ENCODE assay signal across 1 cellular context in the genomic region with DNA sequence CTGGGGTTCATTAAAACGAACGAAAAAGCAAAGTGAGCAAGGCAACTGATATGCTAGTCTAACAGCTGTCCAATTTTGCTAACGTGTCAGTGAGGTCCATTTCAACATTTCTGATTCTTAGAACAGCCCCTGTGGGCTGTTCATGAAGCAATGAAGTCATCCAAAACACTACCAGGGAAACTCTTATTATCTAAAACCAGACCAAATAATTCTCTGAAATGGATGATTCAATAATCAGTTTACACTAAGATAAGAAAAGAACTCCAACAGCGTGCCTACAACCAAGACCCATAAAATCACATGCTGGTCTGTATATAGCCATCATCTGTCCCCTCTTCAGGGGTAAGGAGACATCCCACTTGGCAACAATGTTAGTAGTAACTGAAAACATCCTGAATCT.
TF ChIP-seq lines count a peak whose summit lies in the region.

No MANE protein-coding gene starts in this region.

TF ChIP-seq in HepG2, 621 proteins besides CTCF, POLR2A, EP300 and RAD21:
- peak; percentile 57 for TF ChIP-seq RBM22 (optimal IDR thresholded peaks at IDR 0.05; ENCODE audit: low read length)
- TF ChIP-seq, protein P1, sequence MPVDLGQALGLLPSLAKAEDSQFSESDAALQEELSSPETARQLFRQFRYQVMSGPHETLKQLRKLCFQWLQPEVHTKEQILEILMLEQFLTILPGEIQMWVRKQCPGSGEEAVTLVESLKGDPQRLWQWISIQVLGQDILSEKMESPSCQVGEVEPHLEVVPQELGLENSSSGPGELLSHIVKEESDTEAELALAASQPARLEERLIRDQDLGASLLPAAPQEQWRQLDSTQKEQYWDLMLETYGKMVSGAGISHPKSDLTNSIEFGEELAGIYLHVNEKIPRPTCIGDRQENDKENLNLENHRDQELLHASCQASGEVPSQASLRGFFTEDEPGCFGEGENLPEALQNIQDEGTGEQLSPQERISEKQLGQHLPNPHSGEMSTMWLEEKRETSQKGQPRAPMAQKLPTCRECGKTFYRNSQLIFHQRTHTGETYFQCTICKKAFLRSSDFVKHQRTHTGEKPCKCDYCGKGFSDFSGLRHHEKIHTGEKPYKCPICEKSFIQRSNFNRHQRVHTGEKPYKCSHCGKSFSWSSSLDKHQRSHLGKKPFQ (CRISPR knock-in tag; IDR thresholded peaks at IDR 0.05; ENCODE audit: insufficient replicate concordance), result no peak
TF ChIP-seq in HepG2: peak in this region for 1.
